Comparison of ENCODE assay signal across 30 cellular contexts in the genomic region with DNA sequence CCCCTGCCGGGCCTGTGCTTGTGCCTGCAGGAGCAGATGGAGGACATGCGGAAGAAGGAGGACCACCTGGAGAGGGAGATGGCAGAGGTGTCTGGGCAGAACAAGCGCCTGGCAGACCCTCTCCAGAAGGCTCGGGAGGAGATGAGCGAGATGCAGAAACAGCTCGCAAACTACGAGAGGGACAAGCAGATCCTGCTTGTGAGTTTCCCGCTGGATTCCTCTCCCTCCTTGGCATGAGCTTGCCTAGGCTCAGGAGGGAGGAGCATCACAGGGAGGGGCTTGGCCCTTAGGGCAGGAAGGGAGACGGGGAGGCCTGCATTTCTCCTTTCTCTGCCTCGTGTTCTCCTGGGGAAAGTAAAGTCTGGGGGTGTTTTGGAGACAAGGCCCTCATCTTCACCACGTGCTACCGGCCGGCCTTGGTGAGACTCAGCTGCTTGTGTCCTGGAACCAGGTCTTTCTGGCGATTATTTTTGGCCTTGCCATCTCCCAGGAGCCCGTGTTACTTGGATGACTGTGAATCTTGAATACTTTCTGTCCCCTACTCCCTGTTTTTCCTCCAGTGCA. TPM values are rescaled to one million over a fixed set of nuclear protein-coding genes. Genes with fewer than 3 reads are reported as not detected.
DNase-seq lines count a peak whose midpoint lies in the region; ATAC-seq and TF ChIP-seq lines count a peak whose summit lies in the region.
"Had no signal": no experiment of that assay in that cellular context is flagged by ENCODE, and none has a peak within 500 bp of the region (broad histone marks: within the 10 kb centered on the region; RNA-seq: fewer than 3 reads in every experiment).

No MANE protein-coding gene starts in this region.

- peaks cover 9% of the 10 kb centered on the region for H3K4me1 Mint-ChIP-seq in WTC11
- H3K4me1 Mint-ChIP-seq: B cell had no signal

- H3K27me3 Mint-ChIP-seq in WTC11 (ENCODE audit: low read depth) = no peaks in the 10 kb centered on the region
- H3K27me3 Mint-ChIP-seq: B cell had no signal

- no peaks in the 10 kb centered on the region for H3K9me3 Mint-ChIP-seq in WTC11
- H3K9me3 Mint-ChIP-seq: CD8-positive, alpha-beta T cell had no signal

- no peak overlapping the region for H3K4me3 ChIP-seq in dorsolateral prefrontal cortex

- in situ Hi-C loops in GM13976 (cut with MboI; ENCODE audit: low sequenced_read_pairs, unreplicated experiment) = no loop called here

- POLR2A ChIA-PET in WTC11 (lab: Charles Lee) (no interaction called here), HEK293T (lab: Yijun Ruan, JAX) (interaction anchor here (1.0 kb wide), 1 partner anchor 9 kb away, joined by 5 read pairs; no protein-coding TSS in a partner anchor)

- peak overlapping the region in 42 of 59 donors; percentile 4 to 83 (median 58) for H3K27ac ChIP-seq in dorsolateral prefrontal cortex
- peak overlapping the region; percentile 36 for H3K27ac ChIP-seq in temporal lobe (ENCODE audit: low read depth, low read length)
- H3K27ac ChIP-seq: C4-2B had no signal

- no peaks in the 10 kb centered on the region for H3K27me3 ChIP-seq in dorsolateral prefrontal cortex

- H3K4me3 Mint-ChIP-seq in WTC11 = no peak overlapping the region
- H3K4me3 Mint-ChIP-seq: B cell; CD8-positive, alpha-beta T cell had no signal

- TF ChIP-seq CTCF in GM13976 (IDR thresholded peaks at IDR 0.05; ENCODE audit: borderline replicate concordance, control extremely low read depth, extremely low read depth, insufficient read depth, missing control alignments) (no peak), WTC11 (IDR thresholded peaks at IDR 0.05) (no peak), dorsolateral prefrontal cortex (IDR thresholded peaks at IDR 0.05 in 54 of 56, conservative IDR thresholded peaks at IDR 0.05 in 2 of 56; ENCODE audit: low read depth in 1 of 56, partially characterized antibody in 56 of 56) (no peak)

- peaks cover 50% of the 10 kb centered on the region for H3K36me3 Mint-ChIP-seq in WTC11

- ATAC-seq in WTC11 = no peak
- ATAC-seq: HepG2, PC-3 had no signal

- intact Hi-C loops in dorsolateral prefrontal cortex (cut with DNase I) = no loop called here

- peak overlapping the region; percentile 73; the same call in 1 of the 2 replicates for H3K27ac Mint-ChIP-seq in WTC11
- H3K27ac Mint-ChIP-seq: B cell; CD8-positive, alpha-beta T cell had no signal

- DNase-seq in GM13976 (ENCODE audit: low spot score) (peak; percentile 12), WTC11 (ENCODE audit: low spot score) (no peak), dorsolateral prefrontal cortex (peak in 2 of 10 donors; percentile 8 to 31), AG08395 (ENCODE audit: low spot score) (no peak), NCI-H2107 treated with DMSO at 0.1 percent for 48 hours (lab: John Stamatoyannopoulos, UW; ENCODE audit: unreplicated experiment) (no peak), HEK293T (ENCODE audit: extremely low spot score) (no peak)
- DNase-seq: Caco-2; CD8-positive, alpha-beta T cell; DMS79; EL; GF-D8; MV-4-11; NCI-H1105 treated with DMSO at 0.1 percent for 48 hours; NCI-H146; NCI-H1930; NCI-H2107; NCI-H446; NCI-H524 treated with DMSO at 0.1 percent for 48 hours; NCI-H774; PC-3; SHP77 had no signal

- CTCF ChIA-PET in WTC11 (lab: Charles Lee) (interaction anchor here (2.0 kb wide), 1 partner anchor 17 kb away, joined by 5 read pairs; the partner anchor contains the start of gene DBNDD1), HEK293T (lab: Yijun Ruan, JAX) (no interaction called here)

TF ChIP-seq in WTC11, 78 proteins besides CTCF, POLR2A, EP300 and RAD21:
- TF ChIP-seq NR3C1 (CRISPR knock-in tag; conservative IDR thresholded peaks at IDR 0.05; ENCODE audit: low read depth) = no peak
- TF ChIP-seq KAT7 (CRISPR knock-in tag; IDR thresholded peaks at IDR 0.05; ENCODE audit: borderline replicate concordance) = no peak
- TF ChIP-seq, protein P1, sequence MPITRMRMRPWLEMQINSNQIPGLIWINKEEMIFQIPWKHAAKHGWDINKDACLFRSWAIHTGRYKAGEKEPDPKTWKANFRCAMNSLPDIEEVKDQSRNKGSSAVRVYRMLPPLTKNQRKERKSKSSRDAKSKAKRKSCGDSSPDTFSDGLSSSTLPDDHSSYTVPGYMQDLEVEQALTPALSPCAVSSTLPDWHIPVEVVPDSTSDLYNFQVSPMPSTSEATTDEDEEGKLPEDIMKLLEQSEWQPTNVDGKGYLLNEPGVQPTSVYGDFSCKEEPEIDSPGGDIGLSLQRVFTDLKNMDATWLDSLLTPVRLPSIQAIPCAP (CRISPR knock-in tag; IDR thresholded peaks at IDR 0.05) = no peak
- no peak for TF ChIP-seq ZNF263 (CRISPR knock-in tag; IDR thresholded peaks at IDR 0.05; ENCODE audit: low read depth)
- no peak for TF ChIP-seq CDX4 (CRISPR knock-in tag; IDR thresholded peaks at IDR 0.05; ENCODE audit: borderline replicate concordance)
- TF ChIP-seq, protein P2, sequence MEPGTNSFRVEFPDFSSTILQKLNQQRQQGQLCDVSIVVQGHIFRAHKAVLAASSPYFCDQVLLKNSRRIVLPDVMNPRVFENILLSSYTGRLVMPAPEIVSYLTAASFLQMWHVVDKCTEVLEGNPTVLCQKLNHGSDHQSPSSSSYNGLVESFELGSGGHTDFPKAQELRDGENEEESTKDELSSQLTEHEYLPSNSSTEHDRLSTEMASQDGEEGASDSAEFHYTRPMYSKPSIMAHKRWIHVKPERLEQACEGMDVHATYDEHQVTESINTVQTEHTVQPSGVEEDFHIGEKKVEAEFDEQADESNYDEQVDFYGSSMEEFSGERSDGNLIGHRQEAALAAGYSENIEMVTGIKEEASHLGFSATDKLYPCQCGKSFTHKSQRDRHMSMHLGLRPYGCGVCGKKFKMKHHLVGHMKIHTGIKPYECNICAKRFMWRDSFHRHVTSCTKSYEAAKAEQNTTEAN (CRISPR knock-in tag; IDR thresholded peaks at IDR 0.05) = no peak
- TF ChIP-seq NFYB (CRISPR knock-in tag; conservative IDR thresholded peaks at IDR 0.05; ENCODE audit: low read depth) = no peak
- TF ChIP-seq, protein P3, sequence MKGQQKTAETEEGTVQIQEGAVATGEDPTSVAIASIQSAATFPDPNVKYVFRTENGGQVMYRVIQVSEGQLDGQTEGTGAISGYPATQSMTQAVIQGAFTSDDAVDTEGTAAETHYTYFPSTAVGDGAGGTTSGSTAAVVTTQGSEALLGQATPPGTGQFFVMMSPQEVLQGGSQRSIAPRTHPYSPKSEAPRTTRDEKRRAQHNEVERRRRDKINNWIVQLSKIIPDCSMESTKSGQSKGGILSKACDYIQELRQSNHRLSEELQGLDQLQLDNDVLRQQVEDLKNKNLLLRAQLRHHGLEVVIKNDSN (CRISPR knock-in tag; IDR thresholded peaks at IDR 0.05) = no peak
- TF ChIP-seq ZNF423 (CRISPR knock-in tag; IDR thresholded peaks at IDR 0.05) = no peak

TF ChIP-seq in HEK293T, 16 proteins besides CTCF, POLR2A, EP300 and RAD21:
- TF ChIP-seq CTBP1 (IDR thresholded peaks at IDR 0.05; ENCODE audit: borderline replicate concordance) = no peak
- TF ChIP-seq ARNT (IDR thresholded peaks at IDR 0.05) = no peak
- TF ChIP-seq FOXK2 (IDR thresholded peaks at IDR 0.05) = no peak
- no peak for TF ChIP-seq ZNF384 (IDR thresholded peaks at IDR 0.05)
- no peak for TF ChIP-seq SP1 (IDR thresholded peaks at IDR 0.05)
- TF ChIP-seq HDGF (IDR thresholded peaks at IDR 0.05; ENCODE audit: borderline replicate concordance) = no peak
- TF ChIP-seq NFRKB (IDR thresholded peaks at IDR 0.05) = no peak
- no peak for TF ChIP-seq FOXM1 (IDR thresholded peaks at IDR 0.05; ENCODE audit: borderline replicate concordance)
- TF ChIP-seq FOXA1 (IDR thresholded peaks at IDR 0.05) = no peak
- TF ChIP-seq TARDBP (IDR thresholded peaks at IDR 0.05) = no peak
- TF ChIP-seq LEF1 (IDR thresholded peaks at IDR 0.05; ENCODE audit: borderline replicate concordance) = no peak
- TF ChIP-seq SUZ12 (IDR thresholded peaks at IDR 0.05) = no peak

RNA-seq across cellular contexts. Expression of gene DBNDD1, which starts 18.0 kb away (rescaled TPM):
- 74.8 to 77.0 TPM (median 75.0 TPM) in 3 replicates for total RNA-seq in WTC11 (2021)
- 100 to 1,000 TPM in 1 of 120 experiments, 10 to 100 TPM in 119; 17.7 to 114 (median 61.1) TPM for total RNA-seq in dorsolateral prefrontal cortex
- 12.8 TPM for total RNA-seq in temporal lobe

RNA-seq across cellular contexts. Expression of gene PRDM7, which starts 39.8 kb away (rescaled TPM):
- total RNA-seq in WTC11 (2021) = 0.07 TPM in 1 of 3 replicates, not detected in the others
- total RNA-seq in dorsolateral prefrontal cortex = not detected
- total RNA-seq in temporal lobe = not detected
- total RNA-seq: A673; B cell; Caco-2; CD8-positive, alpha-beta T cell; HepG2; HT1080; LHCN-M2; MCF 10A; PC-3; RPMI7951 had no signal
